In genomic region chr1:203861379-203862184, GRCh38 we compare ENCODE assay signal across 1 cellular context.
A peak's percentile ranks its signal among the peaks of the same experiment; 100 is the strongest.
TF ChIP-seq lines count a peak whose summit lies in the region.

TSS of gene SNRPE (plus strand) at chr1:203861599. CDS start at chr1:203861660, 61 bp downstream.

TF ChIP-seq in HEK293, 187 proteins besides CTCF, POLR2A, EP300 and RAD21 (continued from another document and continues in another):
- TF ChIP-seq TSHZ1 (tag by site-specific recombination; IDR thresholded peaks at IDR 0.05; ENCODE audit: borderline replicate concordance), result no peak
- peak; percentile 89 for TF ChIP-seq SP7 (tag by site-specific recombination; IDR thresholded peaks at IDR 0.05)
- TF ChIP-seq BCL6B (tag by site-specific recombination; IDR thresholded peaks at IDR 0.05), result no peak
- peak; percentile 94 for TF ChIP-seq SP2 (tag by site-specific recombination; IDR thresholded peaks at IDR 0.05)
- TF ChIP-seq ZNF280C (tag by site-specific recombination; IDR thresholded peaks at IDR 0.05), result no peak
- TF ChIP-seq ZNF707 (tag by site-specific recombination; IDR thresholded peaks at IDR 0.05), result no peak
- peak; percentile 79; the same call in 1 of the 2 replicates for TF ChIP-seq ZBTB21 (tag by site-specific recombination; IDR thresholded peaks at IDR 0.05)
- TF ChIP-seq MEIS1 (CRISPR knock-in tag; IDR thresholded peaks at IDR 0.05; ENCODE audit: borderline replicate concordance), result no peak
- peak; percentile 91 for TF ChIP-seq SP3 (tag by site-specific recombination; IDR thresholded peaks at IDR 0.05)
- peak; percentile 94 for TF ChIP-seq ZNF600 (tag by site-specific recombination; IDR thresholded peaks at IDR 0.05)
- peak; percentile 81; the same call in 1 of the 2 replicates for TF ChIP-seq ZFP37 (tag by site-specific recombination; IDR thresholded peaks at IDR 0.05)
- peak; percentile 77 for TF ChIP-seq ZFP69B (tag by site-specific recombination; IDR thresholded peaks at IDR 0.05)
- no peak for TF ChIP-seq ZNF785 (tag by site-specific recombination; IDR thresholded peaks at IDR 0.05)
- no peak for TF ChIP-seq ZNF112 (tag by site-specific recombination; IDR thresholded peaks at IDR 0.05)
- no peak for TF ChIP-seq ZNF548 (tag by site-specific recombination; IDR thresholded peaks at IDR 0.05)
- TF ChIP-seq ZNF23 (tag by site-specific recombination; IDR thresholded peaks at IDR 0.05; ENCODE audit: borderline replicate concordance), result no peak
- no peak for TF ChIP-seq ATF2 (tag by site-specific recombination; IDR thresholded peaks at IDR 0.05; ENCODE audit: low read depth)
- no peak for TF ChIP-seq ZNF433 (tag by site-specific recombination; IDR thresholded peaks at IDR 0.05; ENCODE audit: low read depth)
- 0 out of 2 replicates have a peak, but pooled peaks have one; percentile 23 for TF ChIP-seq ZBTB6 (tag by site-specific recombination; IDR thresholded peaks at IDR 0.05)
- peak; percentile 96 for TF ChIP-seq KLF7 (tag by site-specific recombination; IDR thresholded peaks at IDR 0.05; ENCODE audit: borderline replicate concordance)
- TF ChIP-seq ZNF335 (tag by site-specific recombination; conservative IDR thresholded peaks at IDR 0.05), result peak; percentile 93
- peak; percentile 60 for TF ChIP-seq ZIC2 (tag by site-specific recombination; IDR thresholded peaks at IDR 0.05)
- peak; percentile 30 for TF ChIP-seq ZNF623 (tag by site-specific recombination; IDR thresholded peaks at IDR 0.05)
- no peak for TF ChIP-seq ZNF664 (tag by site-specific recombination; IDR thresholded peaks at IDR 0.05)
- peak; percentile 85 for TF ChIP-seq KLF1 (tag by site-specific recombination; IDR thresholded peaks at IDR 0.05)
- TF ChIP-seq KLF10 (tag by site-specific recombination; IDR thresholded peaks at IDR 0.05), result peak; percentile 64; the same call in 1 of the 2 replicates
- TF ChIP-seq ZNF280D (tag by site-specific recombination; IDR thresholded peaks at IDR 0.05), result no peak
- TF ChIP-seq ZNF324 (tag by site-specific recombination; IDR thresholded peaks at IDR 0.05), result 0 out of 2 replicates have a peak, but pooled peaks have one; percentile 76
- TF ChIP-seq ZNF292 (tag by site-specific recombination; IDR thresholded peaks at IDR 0.05; ENCODE audit: borderline replicate concordance, low read depth), result no peak
- TF ChIP-seq ZNF521 (tag by site-specific recombination; IDR thresholded peaks at IDR 0.05), result no peak
- TF ChIP-seq ZNF701 (tag by site-specific recombination; IDR thresholded peaks at IDR 0.05), result no peak
- TF ChIP-seq ZNF19 (tag by site-specific recombination; IDR thresholded peaks at IDR 0.05; ENCODE audit: low read depth), result no peak
- peak; percentile 90 for TF ChIP-seq KLF16 (tag by site-specific recombination; IDR thresholded peaks at IDR 0.05)
- peak; percentile 98 for TF ChIP-seq YY2 (tag by site-specific recombination; IDR thresholded peaks at IDR 0.05)
- peak; percentile 84 for TF ChIP-seq ZNF692 (tag by site-specific recombination; IDR thresholded peaks at IDR 0.05)
- TF ChIP-seq ZNF214 (tag by site-specific recombination; IDR thresholded peaks at IDR 0.05; ENCODE audit: borderline replicate concordance), result no peak
- TF ChIP-seq ZNF585B (tag by site-specific recombination; IDR thresholded peaks at IDR 0.05), result no peak
- TF ChIP-seq GLI2 (tag by site-specific recombination; IDR thresholded peaks at IDR 0.05; ENCODE audit: borderline replicate concordance, low read depth), result no peak
- no peak for TF ChIP-seq ZNF354C (tag by site-specific recombination; IDR thresholded peaks at IDR 0.05; ENCODE audit: borderline replicate concordance, low read depth)
- TF ChIP-seq ZNF530 (tag by site-specific recombination; IDR thresholded peaks at IDR 0.05; ENCODE audit: low read depth), result no peak
- TF ChIP-seq ZBTB11 (tag by site-specific recombination; conservative IDR thresholded peaks at IDR 0.05; ENCODE audit: low read depth), result peak; percentile 96
- TF ChIP-seq ZFHX2 (tag by site-specific recombination; conservative IDR thresholded peaks at IDR 0.05), result peak; percentile 78
- peak; percentile 79 for TF ChIP-seq ZNF391 (tag by site-specific recombination; IDR thresholded peaks at IDR 0.05; ENCODE audit: borderline replicate concordance, low read depth)
